In the genomic region with DNA sequence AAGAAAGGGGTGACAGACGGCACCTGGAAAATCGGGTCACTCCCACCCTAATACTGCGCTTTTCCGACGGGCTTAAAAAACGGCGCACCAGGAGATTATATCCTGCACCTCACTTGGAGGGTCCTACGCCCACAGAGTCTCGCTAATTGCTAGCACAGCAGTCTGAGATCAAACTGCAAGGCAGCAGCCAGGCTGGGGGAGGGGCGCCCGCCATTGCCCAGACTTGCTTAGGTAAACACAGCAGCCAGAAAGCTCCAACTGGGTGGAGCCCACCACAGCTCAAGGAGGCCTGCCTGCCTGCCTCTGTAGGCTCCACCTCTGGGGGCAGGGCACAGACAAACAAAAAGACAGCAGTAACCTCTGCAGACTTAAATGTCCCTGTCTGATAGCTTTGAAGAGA, we compare ENCODE assay signal across 1 cellular context.
TF ChIP-seq lines count a peak whose summit lies in the region.
"Not testable (repeated sequence)": the region's sequence is repeated elsewhere in the genome, so short reads cannot be mapped to it uniquely, and the experiment has no call there.

No MANE protein-coding gene starts in this region.

TF ChIP-seq in HepG2, 621 proteins besides CTCF, POLR2A, EP300 and RAD21:
- TF ChIP-seq, protein P1, sequence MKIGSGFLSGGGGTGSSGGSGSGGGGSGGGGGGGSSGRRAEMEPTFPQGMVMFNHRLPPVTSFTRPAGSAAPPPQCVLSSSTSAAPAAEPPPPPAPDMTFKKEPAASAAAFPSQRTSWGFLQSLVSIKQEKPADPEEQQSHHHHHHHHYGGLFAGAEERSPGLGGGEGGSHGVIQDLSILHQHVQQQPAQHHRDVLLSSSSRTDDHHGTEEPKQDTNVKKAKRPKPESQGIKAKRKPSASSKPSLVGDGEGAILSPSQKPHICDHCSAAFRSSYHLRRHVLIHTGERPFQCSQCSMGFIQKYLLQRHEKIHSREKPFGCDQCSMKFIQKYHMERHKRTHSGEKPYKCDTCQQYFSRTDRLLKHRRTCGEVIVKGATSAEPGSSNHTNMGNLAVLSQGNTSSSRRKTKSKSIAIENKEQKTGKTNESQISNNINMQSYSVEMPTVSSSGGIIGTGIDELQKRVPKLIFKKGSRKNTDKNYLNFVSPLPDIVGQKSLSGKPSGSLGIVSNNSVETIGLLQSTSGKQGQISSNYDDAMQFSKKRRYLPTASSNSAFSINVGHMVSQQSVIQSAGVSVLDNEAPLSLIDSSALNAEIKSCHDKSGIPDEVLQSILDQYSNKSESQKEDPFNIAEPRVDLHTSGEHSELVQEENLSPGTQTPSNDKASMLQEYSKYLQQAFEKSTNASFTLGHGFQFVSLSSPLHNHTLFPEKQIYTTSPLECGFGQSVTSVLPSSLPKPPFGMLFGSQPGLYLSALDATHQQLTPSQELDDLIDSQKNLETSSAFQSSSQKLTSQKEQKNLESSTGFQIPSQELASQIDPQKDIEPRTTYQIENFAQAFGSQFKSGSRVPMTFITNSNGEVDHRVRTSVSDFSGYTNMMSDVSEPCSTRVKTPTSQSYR (CRISPR knock-in tag; IDR thresholded peaks at IDR 0.05; ENCODE audit: borderline replicate concordance) = peak; percentile 89
- peak; percentile 78 for TF ChIP-seq ZBTB33 (CRISPR knock-in tag; IDR thresholded peaks at IDR 0.05)
- TF ChIP-seq FOXA1 (IDR thresholded peaks at IDR 0.05) = not testable (repeated sequence)
- TF ChIP-seq FOXA1 (CRISPR knock-in tag; IDR thresholded peaks at IDR 0.05) = 0 out of 2 replicates have a peak, but pooled peaks have one; percentile 38
